8 cellular contexts compared by ENCODE assay signal in genomic region chr6:139161817-139162284, GRCh38. TPM values are rescaled to one million over a fixed set of nuclear protein-coding genes. Genes with fewer than 3 reads are reported as not detected.
DNase-seq lines count a peak whose midpoint lies in the region; ATAC-seq and TF ChIP-seq lines count a peak whose summit lies in the region.

No MANE protein-coding gene starts in this region.

- WGBS in prostate gland, result 73% methylated on average over 3 of the region's 3 CpGs

- peaks cover 36% of the 10 kb centered on the region for H3K36me3 Mint-ChIP-seq in activated CD8-positive, alpha-beta memory T cell treated with anti-CD3 and anti-CD28 coated beads, Interleukin-2, amount 10 ng/mL, durations not matched to agents 7 days and 5 days

- intact Hi-C loops in prostate gland (cut with DNase I), result no loop called here

- H3K4me1 Mint-ChIP-seq in activated CD8-positive, alpha-beta memory T cell treated with anti-CD3 and anti-CD28 coated beads, Interleukin-2, amount 10 ng/mL, durations not matched to agents 7 days and 5 days, result peaks cover 72% of the 10 kb centered on the region

- H3K4me3 ChIP-seq in prostate gland, result no peak overlapping the region

- H3K4me3 Mint-ChIP-seq in activated CD8-positive, alpha-beta memory T cell treated with anti-CD3 and anti-CD28 coated beads, Interleukin-2, amount 10 ng/mL, durations not matched to agents 7 days and 5 days, result peak overlapping the region; percentile 14

- DNase-seq in activated CD8-positive, alpha-beta memory T cell treated with anti-CD3 and anti-CD28 coated beads, Interleukin-2, amount 10 ng/mL, durations not matched to agents 7 days and 5 days, result peak; percentile 83
- DNase-seq in pons (ENCODE audit: low spot score), result peak; percentile 26
- DNase-seq in UCSD-AML1 (lab: John Stamatoyannopoulos, UW; ENCODE audit: unreplicated experiment), result no peak
- no peak for DNase-seq in superior temporal gyrus (ENCODE audit: extremely low spot score)
- no peak for DNase-seq in prostate gland (ENCODE audit: low spot score)
- no peak for DNase-seq in DMS114 treated with DMSO at 0.1 percent for 48 hours (lab: John Stamatoyannopoulos, UW; ENCODE audit: unreplicated experiment)

- H3K27ac ChIP-seq in prostate gland, result no peak overlapping the region

- ATAC-seq in GM19452 (IDR thresholded peaks at IDR 0.05; ENCODE audit: unreplicated experiment) (peak; percentile 97), HG03175 (IDR thresholded peaks at IDR 0.05; ENCODE audit: unreplicated experiment) (peak; percentile 97)
- peak; percentile 88 for ATAC-seq in activated CD8-positive, alpha-beta memory T cell treated with anti-CD3 and anti-CD28 coated beads, Interleukin-2, amount 10 ng/mL, durations not matched to agents 7 days and 5 days

- H3K27me3 Mint-ChIP-seq in activated CD8-positive, alpha-beta memory T cell treated with anti-CD3 and anti-CD28 coated beads, Interleukin-2, amount 10 ng/mL, durations not matched to agents 7 days and 5 days, result no peaks in the 10 kb centered on the region

- TF ChIP-seq CTCF in prostate gland (IDR thresholded peaks at IDR 0.05), result no peak

- no peaks in the 10 kb centered on the region for H3K9me3 Mint-ChIP-seq in activated CD8-positive, alpha-beta memory T cell treated with anti-CD3 and anti-CD28 coated beads, Interleukin-2, amount 10 ng/mL, durations not matched to agents 7 days and 5 days (ENCODE audit: low read depth)

- H3K4me1 ChIP-seq in prostate gland (replicated peaks), result no peaks in the 10 kb centered on the region

- no peaks in the 10 kb centered on the region for H3K9me3 ChIP-seq in prostate gland

- H3K27me3 ChIP-seq in prostate gland (replicated peaks; ENCODE audit: insufficient read depth), result no peaks in the 10 kb centered on the region

- H3K27ac Mint-ChIP-seq in activated CD8-positive, alpha-beta memory T cell treated with anti-CD3 and anti-CD28 coated beads, Interleukin-2, amount 10 ng/mL, durations not matched to agents 7 days and 5 days, result peak overlapping the region; percentile 89

- no peak for TF ChIP-seq POLR2A in prostate gland (IDR thresholded peaks at IDR 0.05)

- peaks cover 0 to 5% of the 10 kb centered on the region in 2 donors for H3K36me3 ChIP-seq in prostate gland

- CTCF ChIA-PET in activated CD8-positive, alpha-beta memory T cell treated with anti-CD3 and anti-CD28 coated beads, Interleukin-2, amount 10 ng/mL, durations not matched to agents 7 days and 5 days (lab: Charles Lee), result interaction anchor here (1.1 to 2.0 kb wide), 6 partner anchors 10 to 36 kb away, joined by 4 to 8 read pairs (median 4); no protein-coding TSS in a partner anchor

RNA-seq across cellular contexts. Expression of gene HECA, which starts 27.0 kb away (rescaled TPM):
- 10 to 100 TPM; 47.3 to 49.5 TPM for total RNA-seq in activated CD8-positive, alpha-beta memory T cell treated with anti-CD3 and anti-CD28 coated beads, Interleukin-2, amount 10 ng/mL, durations not matched to agents 7 days and 5 days
- total RNA-seq in prostate gland, result 10 to 100 TPM; 26.0 to 45.9 TPM

Comparison
In these comparisons a context has a peak if more than half of its experiments do, and no peak if none do; other contexts are left out.
1. DNase-seq: peak in activated CD8-positive, alpha-beta memory T cell treated with anti-CD3 and anti-CD28 coated beads, Interleukin-2, amount 10 ng/mL, durations not matched to agents 7 days and 5 days (single experiment) and pons (single experiment); none in UCSD-AML1 (single experiment), superior temporal gyrus (single experiment), prostate gland (single experiment) and DMS114 treated with DMSO at 0.1 percent for 48 hours (single experiment).
2. Peak in every context shown above with its lines, with median percentiles within 50 percentile points of each other: ATAC-seq.